8 cellular contexts compared by ENCODE assay signal in genomic region chrX:2812161-2812907, GRCh38. TPM values are rescaled to one million over a fixed set of nuclear protein-coding genes. Genes with fewer than 3 reads are reported as not detected.
DNase-seq lines count a peak whose midpoint lies in the region; ATAC-seq and TF ChIP-seq lines count a peak whose summit lies in the region.
"Not testable (repeated sequence)": the region's sequence is repeated elsewhere in the genome, so short reads cannot be mapped to it uniquely, and the experiment has no call there.

No MANE protein-coding gene starts in this region.

- peak; percentile 84 for ATAC-seq in GM21529 (IDR thresholded peaks at IDR 0.05; ENCODE audit: unreplicated experiment)
- ATAC-seq in activated naive CD8-positive, alpha-beta T cell treated with anti-CD3 and anti-CD28 coated beads, Interleukin-2, amount 10 ng/mL, durations not matched to agents 7 days and 5 days (ENCODE audit: low read depth); natural killer cell treated with Interleukin-12 subunit alpha and Interleukin-12 subunit beta and Interleukin-15 and Interleukin-18, amount 100 ng/mL, for 72 hours: not testable (repeated sequence)

- CTCF ChIA-PET in CD4-positive, alpha-beta memory T cell (lab: Charles Lee; ENCODE audit: partially characterized antibody), result interaction anchor here (0.7 kb wide), 1 partner anchor 9 kb away, joined by 3 read pairs; no protein-coding TSS in a partner anchor

- not testable (repeated sequence) for H3K4me1 Mint-ChIP-seq in CD4-positive, alpha-beta memory T cell; activated naive CD8-positive, alpha-beta T cell treated with anti-CD3 and anti-CD28 coated beads, Interleukin-2, amount 10 ng/mL, durations not matched to agents 7 days and 5 days; natural killer cell treated with Interleukin-12 subunit alpha and Interleukin-12 subunit beta and Interleukin-15 and Interleukin-18, amount 100 ng/mL, for 72 hours (ENCODE audit: low read depth in 2 of 2)

- H3K9me3 Mint-ChIP-seq in CD4-positive, alpha-beta memory T cell; activated naive CD8-positive, alpha-beta T cell treated with anti-CD3 and anti-CD28 coated beads, Interleukin-2, amount 10 ng/mL, durations not matched to agents 7 days and 5 days; natural killer cell treated with Interleukin-12 subunit alpha and Interleukin-12 subunit beta and Interleukin-15 and Interleukin-18, amount 100 ng/mL, for 72 hours: not testable (repeated sequence)

- H3K36me3 Mint-ChIP-seq in CD4-positive, alpha-beta memory T cell; activated naive CD8-positive, alpha-beta T cell treated with anti-CD3 and anti-CD28 coated beads, Interleukin-2, amount 10 ng/mL, durations not matched to agents 7 days and 5 days; natural killer cell treated with Interleukin-12 subunit alpha and Interleukin-12 subunit beta and Interleukin-15 and Interleukin-18, amount 100 ng/mL, for 72 hours: not testable (repeated sequence)

- H3K27ac Mint-ChIP-seq in CD4-positive, alpha-beta memory T cell, result peak overlapping the region in 3 of 7 donors; percentile 2 to 90 (median 57)
- not testable (repeated sequence) for H3K27ac Mint-ChIP-seq in activated naive CD8-positive, alpha-beta T cell treated with anti-CD3 and anti-CD28 coated beads, Interleukin-2, amount 10 ng/mL, durations not matched to agents 7 days and 5 days
- H3K27ac Mint-ChIP-seq in natural killer cell treated with Interleukin-12 subunit alpha and Interleukin-12 subunit beta and Interleukin-15 and Interleukin-18, amount 100 ng/mL, for 72 hours, result peak overlapping the region in 1 of 2 donors; percentile 37

- peak overlapping the region; percentile 19 to 85 (median 72) for H3K4me3 Mint-ChIP-seq in CD4-positive, alpha-beta memory T cell
- peak overlapping the region; percentile 32 for H3K4me3 Mint-ChIP-seq in activated naive CD8-positive, alpha-beta T cell treated with anti-CD3 and anti-CD28 coated beads, Interleukin-2, amount 10 ng/mL, durations not matched to agents 7 days and 5 days
- peak overlapping the region; percentile 30 for H3K4me3 Mint-ChIP-seq in natural killer cell treated with Interleukin-12 subunit alpha and Interleukin-12 subunit beta and Interleukin-15 and Interleukin-18, amount 100 ng/mL, for 72 hours

- H3K9me3 ChIP-seq in CD4-positive, alpha-beta memory T cell (ENCODE audit: control insufficient read depth in 1 of 2, low read length in 2 of 2), result not testable (repeated sequence)

- H3K4me3 ChIP-seq in CD4-positive, alpha-beta memory T cell (ENCODE audit: low read length in 2 of 2), result not testable (repeated sequence)
- peak overlapping the region; percentile 2 for H3K4me3 ChIP-seq in fibroblast of villous mesenchyme (ENCODE audit: low read depth, low read length)

- not testable (repeated sequence) for H3K27me3 ChIP-seq in CD4-positive, alpha-beta memory T cell (ENCODE audit: insufficient read depth, low read length)

- POLR2A ChIA-PET in CD4-positive, alpha-beta memory T cell (lab: Charles Lee; ENCODE audit: partially characterized antibody); activated naive CD8-positive, alpha-beta T cell treated with anti-CD3 and anti-CD28 coated beads, Interleukin-2, amount 10 ng/mL, durations not matched to agents 7 days and 5 days (lab: Charles Lee): not testable (repeated sequence)

- peak in 4 of 5 donors; percentile 38 to 54 (median 43) for DNase-seq in CD4-positive, alpha-beta memory T cell
- DNase-seq in NAMALWA (ENCODE audit: low spot score) (peak; percentile 62), T1000 (lab: John Stamatoyannopoulos, UW) (peak; percentile 13), fibroblast of villous mesenchyme (ENCODE audit: low read depth) (peak; percentile 48)
- not testable (repeated sequence) for DNase-seq in activated naive CD8-positive, alpha-beta T cell treated with anti-CD3 and anti-CD28 coated beads, Interleukin-2, amount 10 ng/mL, durations not matched to agents 7 days and 5 days; natural killer cell treated with Interleukin-12 subunit alpha and Interleukin-12 subunit beta and Interleukin-15 and Interleukin-18, amount 100 ng/mL, for 72 hours (ENCODE audit: low spot score)
- peak; percentile 3 to 17 for DNase-seq in stimulated activated CD8-positive, alpha-beta memory T cell treated with anti-CD3 and anti-CD28 coated beads, Interleukin-4, amount 100 ng/mL, for 4 hours (ENCODE audit: low read depth in 2 of 2, low spot score in 1 of 2)

- peak; percentile 60 for TF ChIP-seq CTCF in fibroblast of villous mesenchyme (IDR thresholded peaks at IDR 0.05; ENCODE audit: insufficient read depth, low read depth, low read length)

- H3K27ac ChIP-seq in CD4-positive, alpha-beta memory T cell (ENCODE audit: low read depth, low read length), result not testable (repeated sequence)

- H3K27me3 Mint-ChIP-seq in CD4-positive, alpha-beta memory T cell, result not testable (repeated sequence)
- peaks cover 23% of the 10 kb centered on the region for H3K27me3 Mint-ChIP-seq in activated naive CD8-positive, alpha-beta T cell treated with anti-CD3 and anti-CD28 coated beads, Interleukin-2, amount 10 ng/mL, durations not matched to agents 7 days and 5 days
- H3K27me3 Mint-ChIP-seq in natural killer cell treated with Interleukin-12 subunit alpha and Interleukin-12 subunit beta and Interleukin-15 and Interleukin-18, amount 100 ng/mL, for 72 hours, result peaks cover 8 to 26% of the 10 kb centered on the region in 2 donors

- H3K4me1 ChIP-seq in CD4-positive, alpha-beta memory T cell (ENCODE audit: insufficient read depth, low read length), result not testable (repeated sequence)

- not testable (repeated sequence) for H3K36me3 ChIP-seq in CD4-positive, alpha-beta memory T cell (ENCODE audit: insufficient read depth, low read length)

- intact Hi-C loops in CD4-positive, alpha-beta memory T cell (cut with micrococcal nuclease), result not testable (repeated sequence)

RNA-seq across cellular contexts. Expression of gene GYG2, which starts 16.4 kb away (rescaled TPM):
- total RNA-seq in CD4-positive, alpha-beta memory T cell, result not detected
- polyA plus RNA-seq in CD4-positive, alpha-beta memory T cell, result not detected
- not detected for total RNA-seq in activated naive CD8-positive, alpha-beta T cell treated with anti-CD3 and anti-CD28 coated beads, Interleukin-2, amount 10 ng/mL, durations not matched to agents 7 days and 5 days
- 3.5 and 3.9 TPM in 2 replicates for total RNA-seq in fibroblast of villous mesenchyme
- not detected for total RNA-seq in natural killer cell treated with Interleukin-12 subunit alpha and Interleukin-12 subunit beta and Interleukin-15 and Interleukin-18, amount 100 ng/mL, for 72 hours
